ENCODE assay signal across 8 cellular contexts in the genomic region with DNA sequence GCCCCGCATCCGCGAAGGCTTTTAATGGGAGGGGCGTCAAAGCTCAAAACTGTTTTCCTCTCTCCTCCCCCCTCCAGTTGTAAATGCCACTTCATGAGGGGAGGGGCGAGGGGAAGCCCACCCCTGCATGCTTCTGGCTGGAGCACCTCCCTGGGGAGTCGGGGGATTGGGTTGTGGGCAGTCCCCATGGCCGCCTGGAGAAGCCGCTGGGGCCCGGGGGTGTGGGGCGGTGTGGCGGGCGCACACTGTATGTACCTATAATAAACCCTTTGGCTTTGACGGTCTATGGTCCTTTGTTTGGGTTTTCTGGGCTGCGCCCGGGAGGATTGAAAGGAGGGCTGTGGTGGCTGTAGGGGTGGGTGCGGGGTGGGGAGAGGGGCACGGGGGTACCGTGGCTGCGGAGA. TPM values are rescaled to one million over a fixed set of nuclear protein-coding genes. Genes with fewer than 3 reads are reported as not detected.
DNase-seq lines count a peak whose midpoint lies in the region; ATAC-seq, FAIRE-seq and TF ChIP-seq lines count a peak whose summit lies in the region.

No MANE protein-coding gene starts in this region.

- intact Hi-C loops in esophagus squamous epithelium (cut with DNase I) = no loop called here

- H3K4me1 ChIP-seq in esophagus squamous epithelium (peaks cover 6 to 26% (median 15%) of the 10 kb centered on the region in 3 donors), parathyroid adenoma (no peaks in the 10 kb centered on the region)

- no peaks in the 10 kb centered on the region for H3K9me3 ChIP-seq in SU-DHL-6 (ENCODE audit: insufficient read depth, low read length)
- no peaks in the 10 kb centered on the region for H3K9me3 ChIP-seq in esophagus squamous epithelium
- H3K9me3 ChIP-seq in parathyroid adenoma (ENCODE audit: control insufficient read depth, low read length) = no peaks in the 10 kb centered on the region

- H3K27ac ChIP-seq in SU-DHL-6 (ENCODE audit: low read depth, low read length) = no peak overlapping the region
- H3K27ac ChIP-seq in esophagus squamous epithelium = peak overlapping the region; percentile 87 to 94 (median 92)
- no peak overlapping the region for H3K27ac ChIP-seq in parathyroid adenoma

- H3K79me2 ChIP-seq in SU-DHL-6 (ENCODE audit: insufficient read depth, low read length) (peaks cover 9% of the 10 kb centered on the region; the same call in 1 of the 2 replicates), parathyroid adenoma (no peaks in the 10 kb centered on the region)

- peaks cover 5% of the 10 kb centered on the region; the same call in 1 of the 2 replicates for H3F3A ChIP-seq in SU-DHL-6 (ENCODE audit: insufficient read depth)

- TF ChIP-seq CTCF in GM13976 (IDR thresholded peaks at IDR 0.05; ENCODE audit: borderline replicate concordance, control extremely low read depth, extremely low read depth, insufficient read depth, missing control alignments) = no peak
- TF ChIP-seq CTCF in SU-DHL-6 (IDR thresholded peaks at IDR 0.05; ENCODE audit: insufficient read depth, low read length, poor library complexity, severe bottlenecking) = no peak
- TF ChIP-seq CTCF in esophagus squamous epithelium (IDR thresholded peaks at IDR 0.05) = no peak
- no peak for TF ChIP-seq CTCF in parathyroid adenoma (IDR thresholded peaks at IDR 0.05)

- DNase-seq in GM13976 (ENCODE audit: low spot score) (peak; percentile 59), esophagus squamous epithelium (lab: John Stamatoyannopoulos, UW) (no peak), hepatic stellate cell (ENCODE audit: low spot score) (no peak), HTR-8/SVneo (ENCODE audit: insufficient read length, low spot score) (no peak), KBM-7 (no peak)

- H3K27me3 ChIP-seq in SU-DHL-6 (ENCODE audit: low read length) (no peaks in the 10 kb centered on the region), esophagus squamous epithelium (no peaks in the 10 kb centered on the region), parathyroid adenoma (ENCODE audit: control insufficient read depth, insufficient read depth, low read length) (no peaks in the 10 kb centered on the region)

- no peaks in the 10 kb centered on the region for H3K9me2 ChIP-seq in SU-DHL-6 (replicated peaks; ENCODE audit: insufficient read depth, low read length)

- no peaks in the 10 kb centered on the region for H4K20me1 ChIP-seq in SU-DHL-6 (ENCODE audit: low read depth, low read length)

- peak; percentile 17 for ATAC-seq in HG02571 (IDR thresholded peaks at IDR 0.05; ENCODE audit: unreplicated experiment)

- H2AFZ ChIP-seq in SU-DHL-6 (ENCODE audit: low read depth, low read length, severe bottlenecking) = peak overlapping the region; percentile 96
- H2AFZ ChIP-seq in parathyroid adenoma = peak overlapping the region; percentile 98

- H3K4me3 ChIP-seq in SU-DHL-6 (ENCODE audit: insufficient read depth, low read length, poor library complexity, severe bottlenecking) (peak overlapping the region; percentile 86), esophagus squamous epithelium (peak overlapping the region; percentile 80 to 95 (median 88)), parathyroid adenoma (ENCODE audit: low read depth, low read length) (peak overlapping the region; percentile 99)

- H3K4me2 ChIP-seq in SU-DHL-6 (ENCODE audit: low read depth, low read length, poor library complexity, severe bottlenecking) = peak overlapping the region; percentile 76
- peak overlapping the region; percentile 98 for H3K4me2 ChIP-seq in parathyroid adenoma (ENCODE audit: low read length)

- in situ Hi-C loops in GM13976 (cut with MboI; ENCODE audit: low sequenced_read_pairs, unreplicated experiment) = no loop called here
- in situ Hi-C loops in KBM-7 (cut with MboI; ENCODE audit: low pct_unique_long_range_greater_than_20kb, low sequenced_read_pairs) = no loop called here

- no peak for FAIRE-seq in HTR-8/SVneo (lab: Jason Lieb, UNC)

- H3K36me3 ChIP-seq in SU-DHL-6 (ENCODE audit: low read length) (no peaks in the 10 kb centered on the region), esophagus squamous epithelium (peaks cover 6 to 20% (median 11%) of the 10 kb centered on the region in 3 donors), parathyroid adenoma (ENCODE audit: control insufficient read depth, insufficient read depth, low read length) (no peaks in the 10 kb centered on the region)

- 5 to 11% methylated on average over 6 to 16 of the region's 19 CpGs for WGBS in esophagus squamous epithelium, 2 donors

- no peak for TF ChIP-seq POLR2A in esophagus squamous epithelium (IDR thresholded peaks at IDR 0.05)

- H3K9ac ChIP-seq in SU-DHL-6 (ENCODE audit: low read length) (peak overlapping the region; percentile 73), parathyroid adenoma (no peak overlapping the region)

RNA-seq across cellular contexts. Expression of gene SHKBP1, which starts 0.5 kb away (rescaled TPM):
- total RNA-seq in esophagus squamous epithelium = 10 to 100 TPM; 42.3 to 77.9 (median 49.8) TPM

RNA-seq across cellular contexts. Expression of gene LTBP4, which starts 25.0 kb away (rescaled TPM):
- total RNA-seq in esophagus squamous epithelium = 100 to 1,000 TPM in 1 of 4 donors, 10 to 100 TPM in 3; 43.5 to 249 (median 65.5) TPM

Comparison
In these comparisons a context has a peak if more than half of its experiments do, and no peak if none do; other contexts are left out.
1. H3K27ac ChIP-seq: peak in esophagus squamous epithelium (4 of 4); none in SU-DHL-6 (single experiment) and parathyroid adenoma (single experiment).
2. Peak in every context shown above with its lines, with median percentiles within 50 percentile points of each other: H3K4me3 ChIP-seq.